ENCODE assay signal across 8 cellular contexts in genomic region chr7:121081327-121081936, GRCh38.
A peak's percentile ranks its signal among the peaks of the same experiment; 100 is the strongest.
DNase-seq lines count a peak whose midpoint lies in the region; ATAC-seq and TF ChIP-seq lines count a peak whose summit lies in the region.

No MANE protein-coding gene starts in this region.

- no peaks in the 10 kb centered on the region for H3K9me3 ChIP-seq in OCI-LY1 (ENCODE audit: low read length)

- H3K27me3 ChIP-seq in GM06990 (replicated peaks; ENCODE audit: control insufficient read depth, insufficient read depth, low read length) (no peaks in the 10 kb centered on the region; the same call in 1 of the 2 replicates), OCI-LY1 (ENCODE audit: insufficient read depth, low read length) (no peaks in the 10 kb centered on the region)

- H3K9me2 ChIP-seq in OCI-LY1 (ENCODE audit: low read depth, low read length) = no peaks in the 10 kb centered on the region

- H4K20me1 ChIP-seq in OCI-LY1 (ENCODE audit: insufficient read depth, low read length) = no peaks in the 10 kb centered on the region

- no peaks in the 10 kb centered on the region for H3K79me2 ChIP-seq in OCI-LY1 (ENCODE audit: insufficient read depth, low read length)

- ATAC-seq in GM21576 (IDR thresholded peaks at IDR 0.05; ENCODE audit: unreplicated experiment) = peak; percentile 85

- H3K36me3 ChIP-seq in GM06990 (ENCODE audit: control insufficient read depth, insufficient read depth, low read length) (no peaks in the 10 kb centered on the region), OCI-LY1 (ENCODE audit: insufficient read depth, low read length) (no peaks in the 10 kb centered on the region)

- DNase-seq in GM06990 (ENCODE audit: extremely low read depth, insufficient read length) (no peak), dermis blood vessel endothelial cell (peak; percentile 78), mesothelial cell of epicardium (ENCODE audit: low spot score in 2 of 2, unreplicated experiment in 2 of 2) (no peak)
- DNase-seq in Jurkat, Clone E6-1 (ENCODE audit: low read depth, low spot score) = peak; percentile 39
- no peak for DNase-seq in activated effector memory CD4-positive, alpha-beta T cell treated with Interleukin-2 at 50 U/mL for 16 hours
- no peak for DNase-seq in activated T-helper 2 cell treated with anti-CD3 and anti-CD28 coated beads, Interferon-gamma antibody, Interleukin-2, Interleukin-4, amounts not matched to agents 10 μg/mL and 5 μg/mL and 100 μg/mL, durations not matched to agents 14 hours and 24 hours and 36 hours (ENCODE audit: low spot score)

- no peaks in the 10 kb centered on the region for H3F3A ChIP-seq in OCI-LY1 (ENCODE audit: insufficient read depth, low read length)

- H3K4me3 Mint-ChIP-seq in mesothelial cell of epicardium = no peak overlapping the region
- no peak overlapping the region for H3K4me3 Mint-ChIP-seq in activated T-helper 2 cell treated with anti-CD3 and anti-CD28 coated beads, Interferon-gamma antibody, Interleukin-2, Interleukin-4, amounts not matched to agents 10 μg/mL and 5 μg/mL and 100 μg/mL, durations not matched to agents 14 hours and 24 hours and 36 hours (ENCODE audit: low read depth)

- no peak overlapping the region for H2AFZ ChIP-seq in OCI-LY1 (ENCODE audit: low read length)

- TF ChIP-seq CTCF in GM06990 (IDR thresholded peaks at IDR 0.05; ENCODE audit: insufficient read depth, low read length, poor library complexity, severe bottlenecking) = peak; percentile 48
- TF ChIP-seq CTCF in OCI-LY1 (IDR thresholded peaks at IDR 0.05; ENCODE audit: low read length) = peak; percentile 94
- TF ChIP-seq CTCF in mesothelial cell of epicardium (IDR thresholded peaks at IDR 0.05; ENCODE audit: unreplicated experiment) = peak; percentile 76

- H3K4me1 ChIP-seq in OCI-LY1 (ENCODE audit: insufficient read depth, low read length, severe bottlenecking) = no peaks in the 10 kb centered on the region

- H3K4me3 ChIP-seq in GM06990 (replicated peaks; ENCODE audit: low read depth, low read length) (no peak overlapping the region), OCI-LY1 (ENCODE audit: low read depth, low read length, poor library complexity, severe bottlenecking) (no peak overlapping the region)
- no peak overlapping the region for H3K4me3 ChIP-seq in Jurkat, Clone E6-1 (ENCODE audit: low read length)

- intact Hi-C loops in activated T-helper 2 cell treated with anti-CD3 and anti-CD28 coated beads, Interferon-gamma antibody, Interleukin-2, Interleukin-4, amounts not matched to agents 10 μg/mL and 5 μg/mL and 100 μg/mL, durations not matched to agents 14 hours and 24 hours and 36 hours (cut with micrococcal nuclease) = loop anchor here (1.0 to 2.0 kb wide), 4 partner anchors 94 to 289 kb away; no protein-coding TSS in a partner anchor

- no peak overlapping the region for H3K9ac ChIP-seq in OCI-LY1 (ENCODE audit: low read length)

- H3K36me3 Mint-ChIP-seq in mesothelial cell of epicardium = no peaks in the 10 kb centered on the region
- no peaks in the 10 kb centered on the region for H3K36me3 Mint-ChIP-seq in activated T-helper 2 cell treated with anti-CD3 and anti-CD28 coated beads, Interferon-gamma antibody, Interleukin-2, Interleukin-4, amounts not matched to agents 10 μg/mL and 5 μg/mL and 100 μg/mL, durations not matched to agents 14 hours and 24 hours and 36 hours (ENCODE audit: low read depth)

- H3K27ac ChIP-seq in OCI-LY1 (ENCODE audit: low read depth, low read length, poor library complexity, severe bottlenecking) = no peak overlapping the region

- H3K27me3 Mint-ChIP-seq in mesothelial cell of epicardium (ENCODE audit: low read depth) = no peaks in the 10 kb centered on the region
- H3K27me3 Mint-ChIP-seq in activated T-helper 2 cell treated with anti-CD3 and anti-CD28 coated beads, Interferon-gamma antibody, Interleukin-2, Interleukin-4, amounts not matched to agents 10 μg/mL and 5 μg/mL and 100 μg/mL, durations not matched to agents 14 hours and 24 hours and 36 hours (ENCODE audit: low read depth) = peaks cover 28% of the 10 kb centered on the region

- no peak overlapping the region for H3K27ac Mint-ChIP-seq in mesothelial cell of epicardium
- H3K27ac Mint-ChIP-seq in activated T-helper 2 cell treated with anti-CD3 and anti-CD28 coated beads, Interferon-gamma antibody, Interleukin-2, Interleukin-4, amounts not matched to agents 10 μg/mL and 5 μg/mL and 100 μg/mL, durations not matched to agents 14 hours and 24 hours and 36 hours = no peak overlapping the region

- peaks cover 24% of the 10 kb centered on the region for H3K4me1 Mint-ChIP-seq in mesothelial cell of epicardium
- peaks cover 3% of the 10 kb centered on the region for H3K4me1 Mint-ChIP-seq in activated T-helper 2 cell treated with anti-CD3 and anti-CD28 coated beads, Interferon-gamma antibody, Interleukin-2, Interleukin-4, amounts not matched to agents 10 μg/mL and 5 μg/mL and 100 μg/mL, durations not matched to agents 14 hours and 24 hours and 36 hours (ENCODE audit: low read depth)

- no peak overlapping the region for H3K4me2 ChIP-seq in OCI-LY1 (ENCODE audit: low read length)

- no peaks in the 10 kb centered on the region for H3K9me3 Mint-ChIP-seq in mesothelial cell of epicardium
- no peaks in the 10 kb centered on the region for H3K9me3 Mint-ChIP-seq in activated T-helper 2 cell treated with anti-CD3 and anti-CD28 coated beads, Interferon-gamma antibody, Interleukin-2, Interleukin-4, amounts not matched to agents 10 μg/mL and 5 μg/mL and 100 μg/mL, durations not matched to agents 14 hours and 24 hours and 36 hours

Comparison
In these comparisons a context has a peak if more than half of its experiments do, and no peak if none do; other contexts are left out.
1. DNase-seq: peak in Jurkat, Clone E6-1 (single experiment) and dermis blood vessel endothelial cell (single experiment); none in GM06990 (single experiment), mesothelial cell of epicardium (0 of 2), activated effector memory CD4-positive, alpha-beta T cell treated with Interleukin-2 at 50 U/mL for 16 hours (single experiment) and activated T-helper 2 cell treated with anti-CD3 and anti-CD28 coated beads, Interferon-gamma antibody, Interleukin-2, Interleukin-4, amounts not matched to agents 10 μg/mL and 5 μg/mL and 100 μg/mL, durations not matched to agents 14 hours and 24 hours and 36 hours (single experiment).
2. Peak in every context shown above with its lines, with median percentiles within 50 percentile points of each other: CTCF ChIP-seq.